1 cellular context compared by ENCODE assay signal in the genomic region with DNA sequence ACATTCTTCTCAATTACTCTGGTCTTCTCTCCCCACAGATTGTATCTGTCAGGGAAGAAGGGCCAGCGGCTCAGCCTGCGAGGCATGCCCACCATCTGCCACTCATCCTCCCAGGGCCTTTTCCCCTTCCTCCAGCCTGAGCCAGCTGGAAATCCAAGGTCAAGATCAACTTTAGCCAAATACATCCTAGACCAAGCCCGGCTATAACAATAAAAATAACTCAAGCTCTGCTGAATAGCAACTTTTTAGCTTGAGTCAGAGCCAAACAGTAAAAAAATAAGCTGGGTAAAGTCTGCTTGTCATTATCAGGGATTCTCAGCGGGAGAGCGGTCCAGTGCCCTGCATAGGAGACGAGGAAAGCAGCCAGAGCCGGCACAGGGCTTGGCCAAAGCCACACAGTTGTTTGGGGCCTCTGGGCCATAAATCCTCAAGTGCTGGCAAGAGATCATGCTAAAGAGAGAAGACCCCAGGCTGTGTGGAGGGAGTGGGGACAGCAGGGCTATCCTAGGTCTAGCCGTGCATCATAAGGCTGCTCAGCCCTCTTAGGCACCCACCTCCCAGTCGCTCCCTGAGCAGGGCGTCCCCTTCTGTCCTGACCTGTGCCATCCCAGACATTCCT.
TF ChIP-seq lines count a peak whose summit lies in the region.

No MANE protein-coding gene starts in this region.

TF ChIP-seq in WTC11, 78 proteins besides CTCF, POLR2A, EP300 and RAD21 (continued from another document):
- TF ChIP-seq, protein P1, sequence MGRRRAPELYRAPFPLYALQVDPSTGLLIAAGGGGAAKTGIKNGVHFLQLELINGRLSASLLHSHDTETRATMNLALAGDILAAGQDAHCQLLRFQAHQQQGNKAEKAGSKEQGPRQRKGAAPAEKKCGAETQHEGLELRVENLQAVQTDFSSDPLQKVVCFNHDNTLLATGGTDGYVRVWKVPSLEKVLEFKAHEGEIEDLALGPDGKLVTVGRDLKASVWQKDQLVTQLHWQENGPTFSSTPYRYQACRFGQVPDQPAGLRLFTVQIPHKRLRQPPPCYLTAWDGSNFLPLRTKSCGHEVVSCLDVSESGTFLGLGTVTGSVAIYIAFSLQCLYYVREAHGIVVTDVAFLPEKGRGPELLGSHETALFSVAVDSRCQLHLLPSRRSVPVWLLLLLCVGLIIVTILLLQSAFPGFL (CRISPR knock-in tag; IDR thresholded peaks at IDR 0.05; ENCODE audit: borderline replicate concordance), result no peak
- TF ChIP-seq, protein P2, sequence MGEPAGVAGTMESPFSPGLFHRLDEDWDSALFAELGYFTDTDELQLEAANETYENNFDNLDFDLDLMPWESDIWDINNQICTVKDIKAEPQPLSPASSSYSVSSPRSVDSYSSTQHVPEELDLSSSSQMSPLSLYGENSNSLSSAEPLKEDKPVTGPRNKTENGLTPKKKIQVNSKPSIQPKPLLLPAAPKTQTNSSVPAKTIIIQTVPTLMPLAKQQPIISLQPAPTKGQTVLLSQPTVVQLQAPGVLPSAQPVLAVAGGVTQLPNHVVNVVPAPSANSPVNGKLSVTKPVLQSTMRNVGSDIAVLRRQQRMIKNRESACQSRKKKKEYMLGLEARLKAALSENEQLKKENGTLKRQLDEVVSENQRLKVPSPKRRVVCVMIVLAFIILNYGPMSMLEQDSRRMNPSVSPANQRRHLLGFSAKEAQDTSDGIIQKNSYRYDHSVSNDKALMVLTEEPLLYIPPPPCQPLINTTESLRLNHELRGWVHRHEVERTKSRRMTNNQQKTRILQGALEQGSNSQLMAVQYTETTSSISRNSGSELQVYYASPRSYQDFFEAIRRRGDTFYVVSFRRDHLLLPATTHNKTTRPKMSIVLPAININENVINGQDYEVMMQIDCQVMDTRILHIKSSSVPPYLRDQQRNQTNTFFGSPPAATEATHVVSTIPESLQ (CRISPR knock-in tag; IDR thresholded peaks at IDR 0.05), result no peak
